8 cellular contexts compared by ENCODE assay signal in the genomic region with DNA sequence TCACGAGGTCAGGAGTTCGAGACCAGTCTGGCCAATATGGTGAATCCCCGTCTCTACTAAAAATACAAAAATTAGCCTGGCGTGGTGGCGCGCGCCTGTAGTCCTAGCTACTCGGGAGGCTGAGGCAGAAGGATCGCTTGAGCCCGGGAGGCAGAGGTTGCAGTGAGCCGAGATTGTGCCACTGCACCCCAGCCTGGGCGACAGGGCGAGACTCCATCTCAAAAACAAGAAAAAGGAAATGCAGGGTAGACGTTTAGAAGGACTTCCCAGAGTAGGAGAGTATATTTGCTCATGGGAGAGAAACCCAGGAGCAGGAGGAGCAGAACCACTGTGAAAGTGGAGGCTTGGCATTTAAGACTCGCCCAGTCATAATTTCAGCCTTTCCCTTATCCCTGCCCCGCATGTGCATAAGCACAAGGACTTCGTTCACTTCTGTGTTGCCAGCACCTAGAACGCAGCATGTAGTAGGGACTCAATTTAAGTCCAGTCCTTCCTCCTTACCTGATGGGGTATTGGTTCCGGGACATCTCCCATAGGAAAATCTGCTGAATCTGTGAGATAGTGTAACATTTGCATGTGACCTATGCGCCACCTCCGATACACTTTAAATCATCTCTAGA. TPM values are rescaled to one million over a fixed set of nuclear protein-coding genes. Genes with fewer than 3 reads are reported as not detected.
DNase-seq lines count a peak whose midpoint lies in the region; ATAC-seq and TF ChIP-seq lines count a peak whose summit lies in the region.

No MANE protein-coding gene starts in this region.

- H3K27me3 ChIP-seq in esophagus muscularis mucosa = no peaks in the 10 kb centered on the region
- no peaks in the 10 kb centered on the region for H3K27me3 ChIP-seq in sigmoid colon

- H3K4me3 ChIP-seq in GM12865 (ENCODE audit: low read depth, low read length) (peak overlapping the region; percentile 61), esophagus muscularis mucosa (peak overlapping the region; percentile 42 to 56 (median 44)), sigmoid colon (peak overlapping the region in 2 of 4 donors; percentile 36 to 38)

- intact Hi-C loops in esophagus muscularis mucosa (cut with DNase I) (no loop called here), sigmoid colon (cut with DNase I) (no loop called here)

- H3K27ac ChIP-seq in esophagus muscularis mucosa (replicated peaks in 1 of 4) = peak overlapping the region; percentile 98 to 100 (median 99)
- H3K27ac ChIP-seq in sigmoid colon = peak overlapping the region; percentile 98 to 100 (median 100)

- DNase-seq in GM12865 (ENCODE audit: low read depth) = no peak
- DNase-seq in esophagus muscularis mucosa (ENCODE audit: extremely low spot score) = no peak
- no peak for DNase-seq in sigmoid colon
- DNase-seq in HCEC 1CT = no peak
- DNase-seq in SHP77 treated with DMSO at 0.1 percent for 48 hours (lab: John Stamatoyannopoulos, UW) = no peak
- no peak for DNase-seq in SK-N-DZ (ENCODE audit: low spot score)

- no peak for ATAC-seq in SK-N-SH treated with all-trans-retinoic acid at 6 μM for 48 hours
- no peak for ATAC-seq in GM21723 (IDR thresholded peaks at IDR 0.05; ENCODE audit: unreplicated experiment)

- peaks cover 68 to 90% (median 87%) of the 10 kb centered on the region in 4 donors for H3K4me1 ChIP-seq in esophagus muscularis mucosa
- H3K4me1 ChIP-seq in sigmoid colon = peaks cover 0 to 82% (median 77%) of the 10 kb centered on the region in 4 donors

- no peak for TF ChIP-seq CTCF in GM12865 (IDR thresholded peaks at IDR 0.05; ENCODE audit: insufficient read depth, low read depth, low read length, missing control alignments)
- no peak for TF ChIP-seq CTCF in esophagus muscularis mucosa (IDR thresholded peaks at IDR 0.05)
- no peak for TF ChIP-seq CTCF in sigmoid colon (IDR thresholded peaks at IDR 0.05)

- TF ChIP-seq POLR2A in esophagus muscularis mucosa (IDR thresholded peaks at IDR 0.05; ENCODE audit: low read depth) (peak; percentile 12), sigmoid colon (IDR thresholded peaks at IDR 0.05) (no peak)

- H3K36me3 ChIP-seq in esophagus muscularis mucosa (no peaks in the 10 kb centered on the region), sigmoid colon (no peaks in the 10 kb centered on the region)

- no peaks in the 10 kb centered on the region for H3K9me3 ChIP-seq in esophagus muscularis mucosa
- no peaks in the 10 kb centered on the region for H3K9me3 ChIP-seq in sigmoid colon

- WGBS in esophagus muscularis mucosa = 82% methylated on average over 21 of the region's 21 CpGs
- 78 to 80% methylated on average over 21 of the region's 21 CpGs for WGBS in sigmoid colon, 2 donors

- no peak for TF ChIP-seq EP300 in esophagus muscularis mucosa (IDR thresholded peaks at IDR 0.05)
- peak in 1 of 4 donors; percentile 2 for TF ChIP-seq EP300 in sigmoid colon (IDR thresholded peaks at IDR 0.05)

TF ChIP-seq in SK-N-SH treated with all-trans-retinoic acid at 6 μM for 48 hours, 23 proteins besides CTCF, POLR2A, EP300 and RAD21:
- TF ChIP-seq ZFP3 (CRISPR knock-in tag; IDR thresholded peaks at IDR 0.05) = peak; percentile 9; the same call in 1 of the 2 replicates
- no peak for TF ChIP-seq GLIS3 (CRISPR knock-in tag; IDR thresholded peaks at IDR 0.05)

RNA-seq across cellular contexts. Expression of gene MEF2D, which starts 5.2 kb away (rescaled TPM):
- total RNA-seq in esophagus muscularis mucosa (100 to 1,000 TPM in 3 of 4 donors, 10 to 100 TPM in 1; 78.0 to 138 (median 115) TPM), sigmoid colon (10 to 100 TPM; 39.8 to 61.6 (median 53.2) TPM)
- polyA plus RNA-seq in sigmoid colon = 10 to 100 TPM; 13.2 to 31.2 (median 22.9) TPM
- 5.8 and 6.3 TPM in 2 replicates for polyA plus RNA-seq in SK-N-DZ (2014; cell fraction: cytosol; rRNA removed)
- polyA plus RNA-seq in SK-N-DZ (2014; cell fraction: nucleus; rRNA removed) = 11.9 and 15.0 TPM in 2 replicates
